ENCODE assay signal across 20 cellular contexts in genomic region chr18:44704137-44704791, GRCh38. TPM values are rescaled to one million over a fixed set of nuclear protein-coding genes. Genes with fewer than 3 reads are reported as not detected.
"Had no signal": no experiment of that assay in that cellular context is flagged by ENCODE, and none has a peak within 500 bp of the region (broad histone marks: within the 10 kb centered on the region; RNA-seq: fewer than 3 reads in every experiment).

No MANE protein-coding gene starts in this region.

- H3K36me3 ChIP-seq: right atrium auricular region, upper lobe of left lung, uterus had no signal

- H3K4me3 Mint-ChIP-seq: naive thymus-derived CD4-positive, alpha-beta T cell; neural crest cell; stimulated activated effector memory CD8-positive, alpha-beta T cell treated with anti-CD3 and anti-CD28 coated beads, Interleukin-12 subunit alpha, Interleukin-12 subunit beta, amount 100 ng/mL, for 72 hours; stimulated activated naive CD8-positive, alpha-beta T cell treated with anti-CD3 and anti-CD28 coated beads, Interleukin-15, Interleukin-2, amounts not matched to agents 100 ng/mL and 50 ng/mL, for 24 hours had no signal

- DNase-seq: effector memory CD4-positive, alpha-beta T cell; foreskin melanocyte; head of caudate nucleus; hippocampal formation; left colon; left ventricle myocardium superior; naive thymus-derived CD4-positive, alpha-beta T cell; stimulated activated CD4-positive, alpha-beta T cell treated with anti-CD3 and anti-CD28 coated beads, Interleukin-4, amount 100 ng/mL, for 1 hour; stimulated activated CD8-positive, alpha-beta memory T cell treated with anti-CD3 and anti-CD28 coated beads, Interleukin-4, amount 100 ng/mL, for 48 hours; tibial artery; upper lobe of left lung; uterus had no signal

- H3K27ac ChIP-seq: epithelial cell of prostate, right atrium auricular region, uterus had no signal

- H3K9me3 Mint-ChIP-seq: neural crest cell; stimulated activated effector memory CD8-positive, alpha-beta T cell treated with anti-CD3 and anti-CD28 coated beads, Interleukin-12 subunit alpha, Interleukin-12 subunit beta, amount 100 ng/mL, for 72 hours had no signal

- ATAC-seq: left colon; left ventricle myocardium superior; naive thymus-derived CD4-positive, alpha-beta T cell; stimulated activated effector memory CD8-positive, alpha-beta T cell treated with anti-CD3 and anti-CD28 coated beads, Interleukin-12 subunit alpha, Interleukin-12 subunit beta, amount 100 ng/mL, for 72 hours had no signal

- H3K4me3 ChIP-seq: esophagus muscularis mucosa, right atrium auricular region, smooth muscle cell, tibial artery, upper lobe of left lung, uterus had no signal

- FAIRE-seq: endometrium had no signal

- H3K27ac Mint-ChIP-seq: naive thymus-derived CD4-positive, alpha-beta T cell; stimulated activated effector memory CD8-positive, alpha-beta T cell treated with anti-CD3 and anti-CD28 coated beads, Interleukin-12 subunit alpha, Interleukin-12 subunit beta, amount 100 ng/mL, for 72 hours; stimulated activated naive CD8-positive, alpha-beta T cell treated with anti-CD3 and anti-CD28 coated beads, Interleukin-15, Interleukin-2, amounts not matched to agents 100 ng/mL and 50 ng/mL, for 24 hours had no signal

- H3K4me2 ChIP-seq: smooth muscle cell had no signal

- H3K9me3 ChIP-seq: esophagus muscularis mucosa, right atrium auricular region, tibial artery, upper lobe of left lung, uterus had no signal

- H3K27me3 ChIP-seq: esophagus muscularis mucosa, right atrium auricular region, tibial artery, upper lobe of left lung, uterus had no signal

RNA-seq across cellular contexts. Expression of gene SETBP1, which starts 23.6 kb away (rescaled TPM):
- polyA plus RNA-seq: naive thymus-derived CD4-positive, alpha-beta T cell had no signal
